In genomic region chrX:154413142-154413541, GRCh38 we compare ENCODE assay signal across 1 cellular context.
TF ChIP-seq lines count a peak whose summit lies in the region.

No MANE protein-coding gene starts in this region.

TF ChIP-seq in GM12878, 131 proteins besides CTCF, POLR2A, EP300 and RAD21:
- TF ChIP-seq TAF1 (IDR thresholded peaks at IDR 0.05; ENCODE audit: borderline replicate concordance, low read depth, low read length) (no peak), ASH2L (IDR thresholded peaks at IDR 0.05; ENCODE audit: borderline replicate concordance, low read depth) (no peak), TCF12 (IDR thresholded peaks at IDR 0.05; ENCODE audit: low read depth, low read length) (no peak), IRF3 (IDR thresholded peaks at IDR 0.05) (no peak), CBFB (IDR thresholded peaks at IDR 0.05; ENCODE audit: low read depth) (no peak), ZNF687 (IDR thresholded peaks at IDR 0.05) (no peak), MTA2 (IDR thresholded peaks at IDR 0.05; ENCODE audit: low read depth) (no peak), PAX5 (IDR thresholded peaks at IDR 0.05; ENCODE audit: borderline replicate concordance, low read depth, low read length) (no peak), ZNF274 (IDR thresholded peaks at IDR 0.05; ENCODE audit: insufficient read depth, insufficient read length) (no peak), MYC (IDR thresholded peaks at IDR 0.05; ENCODE audit: insufficient read depth, insufficient read length, insufficient replicate concordance, low read length, severe bottlenecking) (no peak), NR2F1 (conservative IDR thresholded peaks at IDR 0.05) (no peak), NKRF (conservative IDR thresholded peaks at IDR 0.05) (no peak), SUZ12 (IDR thresholded peaks at IDR 0.05; ENCODE audit: unreplicated experiment) (no peak)
